ENCODE assay signal across 16 cellular contexts in the genomic region with DNA sequence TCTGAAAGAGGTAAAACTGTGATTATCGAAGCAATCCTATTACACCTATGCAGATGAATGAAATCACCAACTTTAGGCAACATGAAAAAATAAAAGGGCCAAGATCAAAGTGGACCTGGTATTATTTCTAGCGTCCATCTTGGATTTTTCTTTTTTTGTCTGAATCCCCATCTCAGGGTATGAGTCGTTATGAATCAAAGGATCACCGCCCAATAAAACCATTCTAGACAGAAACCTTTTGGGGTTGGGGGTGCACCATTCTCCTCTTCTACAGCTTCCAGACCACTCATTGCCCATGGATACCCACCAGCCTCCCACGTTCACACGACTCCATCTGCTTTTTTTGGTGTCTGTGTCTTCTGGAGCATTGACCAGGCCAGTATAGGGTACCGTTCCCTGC. TPM values are rescaled to one million over a fixed set of nuclear protein-coding genes. Genes with fewer than 3 reads are reported as not detected.
DNase-seq lines count a peak whose midpoint lies in the region; ATAC-seq and TF ChIP-seq lines count a peak whose summit lies in the region.
"Had no signal": no experiment of that assay in that cellular context is flagged by ENCODE, and none has a peak within 500 bp of the region (broad histone marks: within the 10 kb centered on the region; RNA-seq: fewer than 3 reads in every experiment).

No MANE protein-coding gene starts in this region.

- H3K27me3 ChIP-seq in left ventricle myocardium inferior (ENCODE audit: low read depth) (no peaks in the 10 kb centered on the region), dorsolateral prefrontal cortex (no peaks in the 10 kb centered on the region), psoas muscle (ENCODE audit: insufficient read depth in 3 of 3, low read length in 2 of 3) (no peaks in the 10 kb centered on the region)

- H3K36me3 ChIP-seq in left ventricle myocardium inferior (no peaks in the 10 kb centered on the region), psoas muscle (ENCODE audit: insufficient read depth in 1 of 2, low read depth in 1 of 2) (no peaks in the 10 kb centered on the region)

- WGBS in psoas muscle, 3 donors = 95 to 98% (median 96%) methylated on average over 7 of the region's 7 CpGs

- ATAC-seq in left cardiac atrium (no peak), psoas muscle (no peak), HG02973 (IDR thresholded peaks at IDR 0.05; ENCODE audit: unreplicated experiment) (no peak), HG03460 (IDR thresholded peaks at IDR 0.05; ENCODE audit: unreplicated experiment) (no peak)

- no peak overlapping the region for H3K4me3 ChIP-seq in left ventricle myocardium inferior
- no peak overlapping the region for H3K4me3 ChIP-seq in dorsolateral prefrontal cortex
- H3K4me3 ChIP-seq in psoas muscle = no peak overlapping the region

- TF ChIP-seq CTCF in left ventricle myocardium inferior (IDR thresholded peaks at IDR 0.05; ENCODE audit: borderline replicate concordance) (no peak), dorsolateral prefrontal cortex (IDR thresholded peaks at IDR 0.05 in 54 of 56, conservative IDR thresholded peaks at IDR 0.05 in 2 of 56; ENCODE audit: low read depth in 1 of 56, partially characterized antibody in 56 of 56) (no peak), psoas muscle (IDR thresholded peaks at IDR 0.05) (no peak)

- peak overlapping the region; percentile 72 for H3K27ac ChIP-seq in left ventricle myocardium inferior (replicated peaks)
- peak overlapping the region in 30 of 59 donors; percentile 6 to 93 (median 67) for H3K27ac ChIP-seq in dorsolateral prefrontal cortex
- H3K27ac ChIP-seq in psoas muscle = peak overlapping the region; percentile 23
- H3K27ac ChIP-seq: VCaP had no signal

- no peaks in the 10 kb centered on the region for H3K9me3 ChIP-seq in left ventricle myocardium inferior (replicated peaks)
- no peaks in the 10 kb centered on the region for H3K9me3 ChIP-seq in psoas muscle

- H3K4me1 ChIP-seq in left ventricle myocardium inferior (peaks cover 71% of the 10 kb centered on the region), psoas muscle (no peaks in the 10 kb centered on the region)

- intact Hi-C loops in left ventricle myocardium inferior (cut with micrococcal nuclease) (no loop called here), left cardiac atrium (cut with DNase I) (loop anchor here in 1 of 2 donors (5.0 kb wide), 1 partner anchor 167 kb away; no protein-coding TSS in a partner anchor), dorsolateral prefrontal cortex (cut with DNase I) (loop anchor here in 1 of 2 donors (10.0 kb wide), 1 partner anchor 104 kb away; no protein-coding TSS in a partner anchor), psoas muscle (cut with DNase I) (no loop called here)

- no peak for DNase-seq in left ventricle myocardium inferior
- DNase-seq in left cardiac atrium = no peak
- no peak for DNase-seq in dorsolateral prefrontal cortex
- no peak for DNase-seq in psoas muscle
- DNase-seq in D341Med (ENCODE audit: low spot score) = no peak
- no peak for DNase-seq in NCI-H2029 treated with DMSO at 0.1 percent for 48 hours (lab: John Stamatoyannopoulos, UW)
- DNase-seq: amygdala; CD8-positive, alpha-beta memory T cell; cortex of kidney; erythroblast; hypothalamus; NCI-H1694 treated with DMSO at 0.1 percent for 48 hours had no signal

RNA-seq across cellular contexts. Expression of a gene that starts 33.4 kb away (rescaled TPM):
- total RNA-seq in left ventricle myocardium inferior (73.2 TPM), left cardiac atrium (100 to 1,000 TPM; 163 to 224 TPM), dorsolateral prefrontal cortex (1,000 to 10,000 TPM in 95 of 120 experiments, 100 to 1,000 TPM in 25; 523 to 1,758 (median 1,258) TPM), psoas muscle (10 to 100 TPM in 3 of 4 donors, 1 to 10 TPM in 1; 8.5 to 20.2 (median 13.6) TPM)
- polyA plus RNA-seq in psoas muscle = 1 to 10 TPM; 1.1 to 2.1 (median 1.2) TPM
- total RNA-seq: OCI-LY7 had no signal
